Comparison of ENCODE assay signal across 34 cellular contexts in the genomic region with DNA sequence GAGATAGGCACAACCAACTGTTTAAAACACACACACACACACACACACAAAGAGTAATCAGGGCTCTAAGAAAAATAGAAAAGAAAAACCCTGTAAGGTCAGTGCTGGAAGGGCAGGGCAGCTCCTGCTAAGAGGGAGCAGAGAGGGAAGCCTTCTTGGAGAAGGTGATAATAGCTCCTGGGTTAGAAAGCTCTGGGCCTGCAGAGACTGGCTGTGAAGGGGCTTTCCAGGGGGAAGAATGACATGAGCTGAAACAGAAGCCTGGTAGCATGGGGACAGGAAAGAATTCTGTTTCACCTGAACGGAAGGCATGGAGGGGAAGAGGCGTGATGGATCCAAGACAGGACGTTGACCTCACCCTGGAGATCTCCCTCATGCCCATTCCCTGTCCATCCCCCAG. TPM values are rescaled to one million over a fixed set of nuclear protein-coding genes. Genes with fewer than 3 reads are reported as not detected.
"Had no signal": no experiment of that assay in that cellular context is flagged by ENCODE, and none has a peak within 500 bp of the region (broad histone marks: within the 10 kb centered on the region; RNA-seq: fewer than 3 reads in every experiment).

No MANE protein-coding gene starts in this region.

- H3K36me3 ChIP-seq: adrenal gland, MG63, Peyer's patch, SJSA1 had no signal

- H3K36me3 Mint-ChIP-seq: activated naive CD4-positive, alpha-beta T cell treated with anti-CD3 and anti-CD28 coated beads, Interleukin-2, amount 50 U/mL, for 72 hours; WTC11 had no signal

- H3K4me1 Mint-ChIP-seq: activated CD4-positive, alpha-beta T cell treated with anti-CD3 and anti-CD28 coated beads, Interleukin-2, amount 10 ng/mL, durations not matched to agents 7 days and 5 days had no signal

- H3K4me2 ChIP-seq: SK-N-SH had no signal

- H3K27me3 ChIP-seq: body of pancreas, MG63, Peyer's patch, SJSA1 had no signal

- H3K4me1 ChIP-seq: adrenal gland, body of pancreas, Peyer's patch, SJSA1 had no signal

- H3K4me3 ChIP-seq: adrenal gland, body of pancreas, MG63, Peyer's patch, SJSA1 had no signal

- H3K27ac ChIP-seq: adrenal gland, body of pancreas, Peyer's patch, SJSA1 had no signal

- H3K9me3 Mint-ChIP-seq: activated CD4-positive, alpha-beta T cell treated with anti-CD3 and anti-CD28 coated beads, Interleukin-2, amount 10 ng/mL, durations not matched to agents 7 days and 5 days; activated naive CD4-positive, alpha-beta T cell treated with anti-CD3 and anti-CD28 coated beads for 36 hours; activated naive CD4-positive, alpha-beta T cell treated with anti-CD3 and anti-CD28 coated beads, Interleukin-2, amount 50 U/mL, for 72 hours; activated T-cell treated with anti-CD3 and anti-CD28 coated beads, Interleukin-2, amount 50 U/mL, for 4 hours; activated T-helper 1 cell treated with anti-CD3 and anti-CD28 coated beads, Interleukin-12 subunit alpha, Interleukin-12 subunit beta, Interleukin-2, Interleukin-4 antibody, amounts not matched to agents 30 ng/mL and 10 ng/mL and 1 ng/mL, durations not matched to agents 14 hours and 24 hours and 36 hours; T-helper 1 cell treated with Interleukin-12 subunit alpha and Interleukin-12 subunit beta and Interleukin-4 antibody, amounts not matched to agents 30 μg/mL and 1 μg/mL, for 36 hours; T-helper 2 cell treated with Interferon-gamma antibody and Interleukin-4, amounts not matched to agents 5 μg/mL and 100 μg/mL, for 36 hours had no signal

- ATAC-seq: activated CD4-positive, alpha-beta T cell treated with anti-CD3 and anti-CD28 coated beads for 36 hours; activated CD4-positive, CD25-positive, alpha-beta regulatory T cell treated with anti-CD3 and anti-CD28 coated beads, Interleukin-2, amount 50 U/mL, for 24 hours; activated CD8-positive, alpha-beta T cell treated with anti-CD3 and anti-CD28 coated beads, Interleukin-2, amount 10 ng/mL, durations not matched to agents 7 days and 5 days; activated naive CD4-positive, alpha-beta T cell treated with anti-CD3 and anti-CD28 coated beads, Interleukin-2, amount 50 U/mL, for 72 hours; activated T-cell treated with anti-CD3 and anti-CD28 coated beads, Interleukin-2, amount 50 U/mL, for 4 hours; body of pancreas; PC-3; WTC11 had no signal

- H3K9ac ChIP-seq: SK-N-SH had no signal

- H3K27ac Mint-ChIP-seq: activated CD4-positive, alpha-beta T cell treated with anti-CD3 and anti-CD28 coated beads for 36 hours; activated CD4-positive, alpha-beta T cell treated with anti-CD3 and anti-CD28 coated beads, Interleukin-2, amount 10 ng/mL, durations not matched to agents 7 days and 5 days; activated CD8-positive, alpha-beta T cell treated with anti-CD3 and anti-CD28 coated beads, Interleukin-2, amount 10 ng/mL, durations not matched to agents 7 days and 5 days; activated naive CD4-positive, alpha-beta T cell treated with anti-CD3 and anti-CD28 coated beads for 36 hours; activated naive CD4-positive, alpha-beta T cell treated with anti-CD3 and anti-CD28 coated beads, Interleukin-2, amount 50 U/mL, for 72 hours; activated T-helper 1 cell treated with anti-CD3 and anti-CD28 coated beads, Interleukin-12 subunit alpha, Interleukin-12 subunit beta, Interleukin-2, Interleukin-4 antibody, amounts not matched to agents 30 ng/mL and 10 ng/mL and 1 ng/mL, durations not matched to agents 14 hours and 24 hours and 36 hours; T-helper 1 cell treated with Interleukin-12 subunit alpha and Interleukin-12 subunit beta and Interleukin-4 antibody, amounts not matched to agents 30 μg/mL and 1 μg/mL, for 36 hours; T-helper 2 cell treated with Interferon-gamma antibody and Interleukin-4, amounts not matched to agents 5 μg/mL and 100 μg/mL, for 36 hours; WTC11 had no signal

- DNase-seq: activated CD4-positive, alpha-beta T cell treated with anti-CD3 and anti-CD28 coated beads for 36 hours; activated CD4-positive, alpha-beta T cell treated with anti-CD3 and anti-CD28 coated beads, Interleukin-2, amount 10 ng/mL, durations not matched to agents 7 days and 5 days; activated CD4-positive, alpha-beta T cell treated with anti-CD3 and anti-CD28 coated beads, Interleukin-2, amount 50 U/mL, for 48 hours; activated CD8-positive, alpha-beta T cell treated with anti-CD3 and anti-CD28 coated beads, Interleukin-2, amount 10 ng/mL, durations not matched to agents 7 days and 5 days; activated gamma-delta T cell treated with Interleukin-2 at 50 U/mL for 16 hours; activated naive CD4-positive, alpha-beta T cell treated with anti-CD3 and anti-CD28 coated beads for 36 hours; activated T-cell treated with anti-CD3 and anti-CD28 coated beads for 4 hours; activated T-cell treated with anti-CD3 and anti-CD28 coated beads, Interleukin-2, amount 50 U/mL, for 4 hours; adrenal gland; body of pancreas; caudate nucleus; Karpas-422; MG63; NCI-H1048; NCI-H1105 treated with DMSO at 0.1 percent for 48 hours; NCI-H1436 treated with DMSO at 0.1 percent for 48 hours; NCI-H1694 treated with DMSO at 0.1 percent for 48 hours; NCI-H2029; NCI-H345; NCI-H526; NCI-H748 treated with DMSO at 0.1 percent for 48 hours; NK-92 treated with Interleukin-12 subunit alpha and Interleukin-12 subunit beta, amount 100 ng/mL, for 24 hours; PC-3; Peyer's patch; RPMI8226; SHP77 treated with DMSO at 0.1 percent for 48 hours; SK-N-SH had no signal

- H3K4me3 Mint-ChIP-seq: activated CD4-positive, alpha-beta T cell treated with anti-CD3 and anti-CD28 coated beads for 36 hours; activated CD4-positive, alpha-beta T cell treated with anti-CD3 and anti-CD28 coated beads, Interleukin-2, amount 10 ng/mL, durations not matched to agents 7 days and 5 days; activated CD8-positive, alpha-beta T cell treated with anti-CD3 and anti-CD28 coated beads, Interleukin-2, amount 10 ng/mL, durations not matched to agents 7 days and 5 days; activated naive CD4-positive, alpha-beta T cell treated with anti-CD3 and anti-CD28 coated beads for 36 hours; activated T-cell treated with anti-CD3 and anti-CD28 coated beads, Interleukin-2, amount 50 U/mL, for 4 hours; activated T-helper 1 cell treated with anti-CD3 and anti-CD28 coated beads, Interleukin-12 subunit alpha, Interleukin-12 subunit beta, Interleukin-2, Interleukin-4 antibody, amounts not matched to agents 30 ng/mL and 10 ng/mL and 1 ng/mL, durations not matched to agents 14 hours and 24 hours and 36 hours; T-helper 1 cell treated with Interleukin-12 subunit alpha and Interleukin-12 subunit beta and Interleukin-4 antibody, amounts not matched to agents 30 μg/mL and 1 μg/mL, for 36 hours; T-helper 2 cell treated with Interferon-gamma antibody and Interleukin-4, amounts not matched to agents 5 μg/mL and 100 μg/mL, for 36 hours; WTC11 had no signal

- H3K9me3 ChIP-seq: adrenal gland, body of pancreas, MG63, Peyer's patch, SJSA1, SK-N-SH had no signal

RNA-seq across cellular contexts. Expression of gene WSCD1, which starts 46.7 kb away (rescaled TPM):
- total RNA-seq: activated CD4-positive, alpha-beta T cell treated with anti-CD3 and anti-CD28 coated beads, Interleukin-2, amount 10 ng/mL, durations not matched to agents 7 days and 5 days; activated CD8-positive, alpha-beta T cell treated with anti-CD3 and anti-CD28 coated beads, Interleukin-2, amount 10 ng/mL, durations not matched to agents 7 days and 5 days had no signal
